14 cellular contexts compared by ENCODE assay signal in genomic region chr5:17267099-17267498, GRCh38. TPM values are rescaled to one million over a fixed set of nuclear protein-coding genes. Genes with fewer than 3 reads are reported as not detected.
DNase-seq lines count a peak whose midpoint lies in the region; ATAC-seq and TF ChIP-seq lines count a peak whose summit lies in the region.
"Had no signal": no experiment of that assay in that cellular context is flagged by ENCODE, and none has a peak within 500 bp of the region (broad histone marks: within the 10 kb centered on the region; RNA-seq: fewer than 3 reads in every experiment).

No MANE protein-coding gene starts in this region.

- H3K14ac ChIP-seq in IMR-90 (replicated peaks; ENCODE audit: low read depth, low read length): 0 out of 2 replicates have a peak overlapping the region, but pooled peaks have one; percentile 14

- no peak for TF ChIP-seq RAD21 in IMR-90 (IDR thresholded peaks at IDR 0.05; ENCODE audit: low read length)

- H2AK5ac ChIP-seq in IMR-90 (ENCODE audit: low read depth, low read length): peak overlapping the region; percentile 7; the same call in 1 of the 2 replicates

- no peak overlapping the region for H3K56ac ChIP-seq in IMR-90 (ENCODE audit: extremely low read depth, insufficient read depth, low read length)

- no peak overlapping the region for H3K4me3 Mint-ChIP-seq in stimulated activated naive B cell treated with anti-CD40 and anti-IgM and Interleukin-4, amounts not matched to agents 10 μg/mL and 1 μg/mL and 100 μg/mL, for 72 hours

- peak overlapping the region; percentile 69 for H3K27ac Mint-ChIP-seq in stimulated activated naive B cell treated with anti-CD40 and anti-IgM and Interleukin-4, amounts not matched to agents 10 μg/mL and 1 μg/mL and 100 μg/mL, for 72 hours

- peaks cover 30 to 59% of the 10 kb centered on the region in 2 donors for H3K4me1 Mint-ChIP-seq in stimulated activated naive B cell treated with anti-CD40 and anti-IgM and Interleukin-4, amounts not matched to agents 10 μg/mL and 1 μg/mL and 100 μg/mL, for 72 hours

- POLR2A ChIA-PET in IMR-90 (lab: Charles Lee; ENCODE audit: unreplicated experiment): no interaction called here

- no peak overlapping the region; the same call in 1 of the 2 replicates for H3K23ac ChIP-seq in IMR-90 (ENCODE audit: low read depth, low read length)

- peaks cover 40 to 72% of the 10 kb centered on the region in 2 experiments for H3K79me1 ChIP-seq in IMR-90 (ENCODE audit: low read depth in 1 of 2, low read length in 2 of 2)

- H3K9ac ChIP-seq in IMR-90 (ENCODE audit: low read depth, low read length): no peak overlapping the region

- H4K5ac ChIP-seq in IMR-90 (ENCODE audit: low read depth, low read length): no peak overlapping the region

- dilution Hi-C loops in IMR-90 (cut with HindIII; ENCODE audit: low sequenced_read_pairs, unreplicated experiment): no loop called here

- H4K8ac ChIP-seq in IMR-90 (ENCODE audit: low read depth in 2 of 2, low read length in 2 of 2): 0 out of 4 replicates have a peak overlapping the region, but pooled peaks of 1 of the 2 experiments have one; percentile 39

- H4K91ac ChIP-seq in IMR-90 (ENCODE audit: insufficient read depth, low read depth, low read length): no peak overlapping the region

- no peak for TF ChIP-seq CTCF in IMR-90 (conservative IDR thresholded peaks at IDR 0.05; ENCODE audit: low read depth, low read length)

- H2BK20ac ChIP-seq in IMR-90 (ENCODE audit: low read depth, low read length): no peak overlapping the region

- no peak overlapping the region for H3K4ac ChIP-seq in IMR-90 (ENCODE audit: low read depth, low read length)

- H2BK5ac ChIP-seq in IMR-90 (ENCODE audit: low read depth, low read length, poor library complexity, severe bottlenecking): peak overlapping the region; percentile 21

- 90% methylated on average over 2 of the region's 5 CpGs; no CpG with 5 or more reads in 1 of the 2 experiments for WGBS in IMR-90 (ENCODE audit: extremely low coverage in 2 of 2, insufficient read length in 1 of 2), 2 experiments

- no peak overlapping the region for H2AK9ac ChIP-seq in IMR-90 (replicated peaks; ENCODE audit: low read depth, low read length, poor library complexity)

- TF ChIP-seq POLR2A in IMR-90 (IDR thresholded peaks at IDR 0.05; ENCODE audit: low read depth, low read length): no peak

- no peak overlapping the region for H3K4me3 ChIP-seq in IMR-90 (ENCODE audit: insufficient read depth, low read depth, low read length)
- H3K4me3 ChIP-seq: upper lobe of left lung had no signal

- in situ Hi-C loops in IMR-90 (cut with MboI; ENCODE audit: low sequenced_read_pairs): no loop called here

- H3K4me2 ChIP-seq in IMR-90 (ENCODE audit: low read depth, low read length): no peak overlapping the region

- no peak overlapping the region for H2BK15ac ChIP-seq in IMR-90 (ENCODE audit: low read depth, low read length)

- no peak overlapping the region for H2AFZ ChIP-seq in IMR-90 (replicated peaks; ENCODE audit: low read length, poor library complexity)

- H3K9me1 ChIP-seq in IMR-90 (ENCODE audit: insufficient read depth, low read length): peaks cover 7% of the 10 kb centered on the region

- DNase-seq in IMR-90: peak; percentile 65
- no peak for DNase-seq in stimulated activated naive B cell treated with anti-CD40 and anti-IgM and Interleukin-4, amounts not matched to agents 10 μg/mL and 1 μg/mL and 100 μg/mL, for 72 hours
- no peak for DNase-seq in activated naive CD4-positive, alpha-beta T cell treated with anti-CD3 and anti-CD28 coated beads, Interleukin-2, amount 50 U/mL, for 16 hours
- DNase-seq in inferior parietal cortex (ENCODE audit: extremely low spot score): no peak
- DNase-seq in SHP77 treated with DMSO at 0.1 percent for 48 hours (lab: John Stamatoyannopoulos, UW): no peak
- DNase-seq: activated T-cell treated with anti-CD3 and anti-CD28 coated beads, Interleukin-2, amount 50 U/mL, for 1 hour; hypothalamus; midbrain; NCI-H2029 treated with DMSO at 0.1 percent for 48 hours; PC-3; T1000 had no signal

- no TSS peak for BruUV-seq in IMR-90 (replicated peaks; lab: Mats Ljungman, UMichigan)

- no peaks in the 10 kb centered on the region for H3K27me3 ChIP-seq in IMR-90 (ENCODE audit: control insufficient read depth, insufficient read depth, low read length)
- H3K27me3 ChIP-seq: upper lobe of left lung had no signal

- H3K27ac ChIP-seq in IMR-90 (ENCODE audit: insufficient read depth, low read length): 0 out of 2 replicates have a peak overlapping the region, but pooled peaks have one; percentile 1
- H3K27ac ChIP-seq: upper lobe of left lung had no signal

- H2BK120ac ChIP-seq in IMR-90 (ENCODE audit: low read depth, low read length): no peak overlapping the region

- ATAC-seq in GM19351 (IDR thresholded peaks at IDR 0.05; ENCODE audit: unreplicated experiment) (peak; percentile 73), HG02840 (IDR thresholded peaks at IDR 0.05; ENCODE audit: low FRiP score, unreplicated experiment) (peak; percentile 55), IMR-90 (ENCODE audit: low read depth) (no peak)
- peak; percentile 29 to 71 for ATAC-seq in stimulated activated naive B cell treated with anti-CD40 and anti-IgM and Interleukin-4, amounts not matched to agents 10 μg/mL and 1 μg/mL and 100 μg/mL, for 72 hours (replicated peaks)
- ATAC-seq: PC-3 had no signal

- H3K4me1 ChIP-seq in IMR-90 (ENCODE audit: control insufficient read depth, insufficient read depth, low read length): peaks cover 9% of the 10 kb centered on the region
- H3K4me1 ChIP-seq: upper lobe of left lung had no signal

- peaks cover 12% of the 10 kb centered on the region for H3K36me3 ChIP-seq in IMR-90 (ENCODE audit: control insufficient read depth, insufficient read depth, low read length)
- H3K36me3 ChIP-seq: upper lobe of left lung had no signal

- intact Hi-C loops in IMR-90 (cut with micrococcal nuclease): no loop called here

- CTCF ChIA-PET in IMR-90 (lab: Yijun Ruan, JAX): interaction anchor here (0.6 to 1.5 kb wide), 3 partner anchors 13 to 47 kb away, joined by 3 to 6 read pairs (median 3); no protein-coding TSS in a partner anchor

- H3K9me3 ChIP-seq in IMR-90 (ENCODE audit: control insufficient read depth, insufficient read depth, low read length): no peaks in the 10 kb centered on the region
- H3K9me3 ChIP-seq: upper lobe of left lung had no signal

- H3K27me3 Mint-ChIP-seq in stimulated activated naive B cell treated with anti-CD40 and anti-IgM and Interleukin-4, amounts not matched to agents 10 μg/mL and 1 μg/mL and 100 μg/mL, for 72 hours: no peaks in the 10 kb centered on the region

- peaks cover 4 to 5% of the 10 kb centered on the region in 2 donors for H3K9me3 Mint-ChIP-seq in stimulated activated naive B cell treated with anti-CD40 and anti-IgM and Interleukin-4, amounts not matched to agents 10 μg/mL and 1 μg/mL and 100 μg/mL, for 72 hours

- no peak overlapping the region for H3K18ac ChIP-seq in IMR-90 (ENCODE audit: low read depth, low read length)

- H4K20me1 ChIP-seq in IMR-90 (ENCODE audit: insufficient read depth, low read length): peaks cover 82% of the 10 kb centered on the region

- peaks cover 35 to 73% of the 10 kb centered on the region in 2 donors for H3K36me3 Mint-ChIP-seq in stimulated activated naive B cell treated with anti-CD40 and anti-IgM and Interleukin-4, amounts not matched to agents 10 μg/mL and 1 μg/mL and 100 μg/mL, for 72 hours

TF ChIP-seq in IMR-90, 13 proteins besides CTCF, POLR2A, EP300 and RAD21:
- TF ChIP-seq FOS (IDR thresholded peaks at IDR 0.05; ENCODE audit: low read depth, low read length) (no peak), SMC3 (IDR thresholded peaks at IDR 0.05; ENCODE audit: low read depth, low read length) (no peak), MAFK (IDR thresholded peaks at IDR 0.05; ENCODE audit: low read depth, low read length) (no peak), CEBPB (IDR thresholded peaks at IDR 0.05; ENCODE audit: low read depth, low read length) (no peak), RFX5 (IDR thresholded peaks at IDR 0.05; ENCODE audit: low read depth, low read length) (no peak), NFE2L2 (IDR thresholded peaks at IDR 0.05; ENCODE audit: low read depth, low read length) (no peak), BHLHE40 (IDR thresholded peaks at IDR 0.05; ENCODE audit: low read depth, low read length) (no peak), RCOR1 (IDR thresholded peaks at IDR 0.05; ENCODE audit: insufficient replicate concordance, low read length) (no peak), ELK1 (IDR thresholded peaks at IDR 0.05; ENCODE audit: borderline replicate concordance, low read depth, low read length) (no peak), MAZ (IDR thresholded peaks at IDR 0.05; ENCODE audit: borderline replicate concordance, low read depth, low read length) (no peak), USF2 (IDR thresholded peaks at IDR 0.05; ENCODE audit: low read depth, low read length) (no peak), MXI1 (IDR thresholded peaks at IDR 0.05; ENCODE audit: borderline replicate concordance, low read depth, low read length) (no peak), CHD1 (IDR thresholded peaks at IDR 0.05; ENCODE audit: low read depth, low read length) (no peak)

RNA-seq across cellular contexts. Expression of gene BASP1, which starts 49.7 kb away (rescaled TPM):
- total RNA-seq in IMR-90 (2012; rRNA removed): 39.6 and 70.5 TPM in 2 replicates
- polyA plus RNA-seq in IMR-90 (2012; rRNA removed): 103 and 121 TPM in 2 replicates
- polyA plus RNA-seq in IMR-90 (2012; cell fraction: cytosol; rRNA removed): 112 and 166 TPM in 2 replicates
- polyA plus RNA-seq in IMR-90 (2012; cell fraction: nucleus; rRNA removed; ENCODE audit: low replicate concordance): 48.2 and 69.4 TPM in 2 replicates
